ENCODE assay signal across 14 cellular contexts in the genomic region with DNA sequence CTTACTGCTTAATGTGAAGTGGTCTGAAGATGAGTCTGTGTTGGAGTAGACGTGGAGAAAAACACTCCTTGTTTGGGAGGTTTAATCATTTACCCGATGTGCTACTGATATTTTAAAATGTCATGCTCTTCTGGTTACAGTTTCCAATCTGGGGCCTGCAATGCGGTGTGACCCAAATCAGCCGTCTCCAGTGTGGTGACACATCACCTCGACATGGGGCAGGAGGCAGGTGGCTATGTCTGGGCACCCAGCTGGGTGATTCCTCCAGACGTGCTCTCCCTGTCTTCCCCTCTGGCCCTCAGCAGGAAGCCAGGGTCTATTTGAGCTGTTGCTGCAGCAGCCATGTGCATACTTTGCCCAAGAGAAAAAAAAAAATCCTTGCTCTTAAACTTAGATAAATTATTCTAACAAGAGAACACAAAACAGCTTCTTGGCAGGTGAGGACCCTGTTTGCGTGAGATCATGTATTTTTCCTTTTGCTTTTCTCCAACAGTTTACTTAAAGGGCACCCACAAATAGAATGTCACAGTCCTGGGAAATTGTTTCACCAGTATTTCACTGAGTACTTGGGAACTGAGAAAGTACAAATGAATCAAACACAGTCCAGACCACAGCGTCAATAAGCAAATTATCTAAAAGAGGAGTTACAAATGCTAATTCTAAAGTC. TPM values are rescaled to one million over a fixed set of nuclear protein-coding genes. Genes with fewer than 3 reads are reported as not detected.
DNase-seq lines count a peak whose midpoint lies in the region; ATAC-seq and TF ChIP-seq lines count a peak whose summit lies in the region.
"Had no signal": no experiment of that assay in that cellular context is flagged by ENCODE, and none has a peak within 500 bp of the region (broad histone marks: within the 10 kb centered on the region; RNA-seq: fewer than 3 reads in every experiment).

No MANE protein-coding gene starts in this region.

- peaks cover 7% of the 10 kb centered on the region for H3K9me3 Mint-ChIP-seq in chondrocyte (ENCODE audit: low read depth)

- intact Hi-C loops in psoas muscle (cut with DNase I), result no loop called here

- no peak overlapping the region for H3K4me3 Mint-ChIP-seq in chondrocyte (ENCODE audit: unreplicated experiment)
- H3K4me3 Mint-ChIP-seq: HFFc6 had no signal

- ATAC-seq in HG03139 (IDR thresholded peaks at IDR 0.05; ENCODE audit: unreplicated experiment) (peak; percentile 68), psoas muscle (peak; percentile 74 to 87 (median 86)), GM21528 (IDR thresholded peaks at IDR 0.05; ENCODE audit: low FRiP score, unreplicated experiment) (no peak), GM19455 (IDR thresholded peaks at IDR 0.05; ENCODE audit: unreplicated experiment) (no peak)

- H3K4me1 ChIP-seq in psoas muscle, result peaks cover 18% of the 10 kb centered on the region

- DNase-seq in DMS53 treated with DMSO at 0.1 percent for 48 hours (lab: John Stamatoyannopoulos, UW; ENCODE audit: unreplicated experiment), result peak; percentile 36
- DNase-seq in chondrocyte (ENCODE audit: low spot score), result no peak
- DNase-seq in psoas muscle, result peak; percentile 28 to 75
- no peak for DNase-seq in stimulated activated CD4-positive, alpha-beta T cell treated with anti-CD3 and anti-CD28 coated beads, Interleukin-15, amount 100 ng/mL, for 24 hours
- no peak for DNase-seq in superior temporal gyrus (ENCODE audit: extremely low spot score)
- DNase-seq: HFFc6, hypothalamus, IMR-90, NCI-H748 treated with DMSO at 0.1 percent for 48 hours, T-helper 1 cell had no signal

- peak overlapping the region; percentile 78 for H3K27ac Mint-ChIP-seq in chondrocyte (ENCODE audit: unreplicated experiment)
- H3K27ac Mint-ChIP-seq: HFFc6 had no signal

- TF ChIP-seq CTCF in chondrocyte (IDR thresholded peaks at IDR 0.05) (no peak), psoas muscle (IDR thresholded peaks at IDR 0.05) (no peak)

- no peaks in the 10 kb centered on the region for H3K27me3 Mint-ChIP-seq in chondrocyte (ENCODE audit: low read depth)

- no peaks in the 10 kb centered on the region for H3K36me3 ChIP-seq in psoas muscle (ENCODE audit: insufficient read depth in 1 of 2, low read depth in 1 of 2)
- H3K36me3 ChIP-seq: ovary had no signal

- peaks cover 31% of the 10 kb centered on the region for H3K4me1 Mint-ChIP-seq in chondrocyte (ENCODE audit: low read depth)

- H3K36me3 Mint-ChIP-seq in chondrocyte (ENCODE audit: low read depth), result peaks cover 1% of the 10 kb centered on the region

- no peaks in the 10 kb centered on the region for H3K9me3 ChIP-seq in psoas muscle
- H3K9me3 ChIP-seq: ovary had no signal

- no peak overlapping the region for H3K4me3 ChIP-seq in psoas muscle
- H3K4me3 ChIP-seq: ovary had no signal

- WGBS in psoas muscle, 3 donors, result 40 to 65% (median 50%) methylated on average over 8 of the region's 8 CpGs

- no peaks in the 10 kb centered on the region for H3K27me3 ChIP-seq in psoas muscle (ENCODE audit: insufficient read depth in 3 of 3, low read length in 2 of 3)
- H3K27me3 ChIP-seq: ovary had no signal

- peak overlapping the region; percentile 90 for H3K27ac ChIP-seq in psoas muscle

RNA-seq across cellular contexts. Expression of gene MAP10, which starts 38.9 kb away (rescaled TPM):
- total RNA-seq in chondrocyte (0.46 to 1.0 TPM (median 0.60 TPM) in 3 replicates), psoas muscle (1 to 10 TPM; 1.3 to 4.0 (median 2.2) TPM)
- polyA plus RNA-seq in psoas muscle, result 1 to 10 TPM in 1 of 3 donors, under 1 TPM in 2; 0.84 to 2.1 (median 0.86) TPM

Comparison
In these comparisons a context has a peak if more than half of its experiments do, and no peak if none do; other contexts are left out.
1. DNase-seq: peak in DMS53 treated with DMSO at 0.1 percent for 48 hours (single experiment) and psoas muscle (2 of 2); none in chondrocyte (single experiment), stimulated activated CD4-positive, alpha-beta T cell treated with anti-CD3 and anti-CD28 coated beads, Interleukin-15, amount 100 ng/mL, for 24 hours (single experiment) and superior temporal gyrus (single experiment).
2. ATAC-seq: peak in HG03139 (single experiment) and psoas muscle (4 of 4); none in GM21528 (single experiment) and GM19455 (single experiment).